Comparison of ENCODE assay signal across 22 cellular contexts in genomic region chr21:45882641-45883040, GRCh38.
"Had no signal": no experiment of that assay in that cellular context is flagged by ENCODE, and none has a peak within 500 bp of the region (broad histone marks: within the 10 kb centered on the region; RNA-seq: fewer than 3 reads in every experiment).

No MANE protein-coding gene starts in this region.

- H3K4me1 Mint-ChIP-seq: endodermal cell had no signal

- H3K9me3 ChIP-seq: colonic mucosa, left lung, lower lobe of right lung, neutrophil, psoas muscle, sigmoid colon, suprapubic skin, thyroid gland had no signal

- H3K36me3 ChIP-seq: colonic mucosa, left lung, lower lobe of right lung, neutrophil, sigmoid colon, suprapubic skin, thyroid gland had no signal

- H3K4me1 ChIP-seq: colonic mucosa, lower lobe of right lung, psoas muscle, thyroid gland had no signal

- H3K27me3 ChIP-seq: colonic mucosa, neutrophil, sigmoid colon, suprapubic skin, thyroid gland had no signal

- H3K36me3 Mint-ChIP-seq: type B pancreatic cell had no signal

- H3K4me3 ChIP-seq: colonic mucosa, left lung, lower lobe of right lung, psoas muscle, sigmoid colon, suprapubic skin, thyroid gland had no signal

- H3K27ac ChIP-seq: colonic mucosa, left lung, lower lobe of right lung, psoas muscle, suprapubic skin, thyroid gland had no signal

- H3K27ac Mint-ChIP-seq: endodermal cell; stimulated activated effector memory CD8-positive, alpha-beta T cell treated with anti-CD3 and anti-CD28 coated beads, Interleukin-12 subunit alpha, Interleukin-12 subunit beta, amount 100 ng/mL, for 72 hours; type B pancreatic cell had no signal

- DNase-seq: colonic mucosa; effector CD4-positive, alpha-beta T cell; endodermal cell; foreskin melanocyte; head of caudate nucleus; hippocampal formation; lower lobe of right lung; mesenchymal stem cell; naive thymus-derived CD4-positive, alpha-beta T cell; retina; sigmoid colon; small intestine; stimulated activated CD4-positive, alpha-beta T cell treated with anti-CD3 and anti-CD28 coated beads, Interleukin-4, amount 100 ng/mL, for 1 hour; stimulated activated CD8-positive, alpha-beta memory T cell treated with anti-CD3 and anti-CD28 coated beads, Interleukin-4, amount 100 ng/mL, for 48 hours; stimulated activated naive CD8-positive, alpha-beta T cell treated with anti-CD3 and anti-CD28 coated beads, Interleukin-15, Interleukin-2, amounts not matched to agents 100 U/mL and 50 U/mL, for 24 hours; thyroid gland had no signal

- ATAC-seq: left lung; lower lobe of right lung; naive thymus-derived CD4-positive, alpha-beta T cell; psoas muscle; stimulated activated effector memory CD8-positive, alpha-beta T cell treated with anti-CD3 and anti-CD28 coated beads, Interleukin-12 subunit alpha, Interleukin-12 subunit beta, amount 100 ng/mL, for 72 hours; stimulated activated naive CD8-positive, alpha-beta T cell treated with anti-CD3 and anti-CD28 coated beads, Interleukin-15, Interleukin-2, amounts not matched to agents 100 U/mL and 50 U/mL, for 24 hours had no signal

- H3K4me3 Mint-ChIP-seq: endodermal cell; stimulated activated effector memory CD8-positive, alpha-beta T cell treated with anti-CD3 and anti-CD28 coated beads, Interleukin-12 subunit alpha, Interleukin-12 subunit beta, amount 100 ng/mL, for 72 hours; type B pancreatic cell had no signal
